ENCODE assay signal across 8 cellular contexts in the genomic region with DNA sequence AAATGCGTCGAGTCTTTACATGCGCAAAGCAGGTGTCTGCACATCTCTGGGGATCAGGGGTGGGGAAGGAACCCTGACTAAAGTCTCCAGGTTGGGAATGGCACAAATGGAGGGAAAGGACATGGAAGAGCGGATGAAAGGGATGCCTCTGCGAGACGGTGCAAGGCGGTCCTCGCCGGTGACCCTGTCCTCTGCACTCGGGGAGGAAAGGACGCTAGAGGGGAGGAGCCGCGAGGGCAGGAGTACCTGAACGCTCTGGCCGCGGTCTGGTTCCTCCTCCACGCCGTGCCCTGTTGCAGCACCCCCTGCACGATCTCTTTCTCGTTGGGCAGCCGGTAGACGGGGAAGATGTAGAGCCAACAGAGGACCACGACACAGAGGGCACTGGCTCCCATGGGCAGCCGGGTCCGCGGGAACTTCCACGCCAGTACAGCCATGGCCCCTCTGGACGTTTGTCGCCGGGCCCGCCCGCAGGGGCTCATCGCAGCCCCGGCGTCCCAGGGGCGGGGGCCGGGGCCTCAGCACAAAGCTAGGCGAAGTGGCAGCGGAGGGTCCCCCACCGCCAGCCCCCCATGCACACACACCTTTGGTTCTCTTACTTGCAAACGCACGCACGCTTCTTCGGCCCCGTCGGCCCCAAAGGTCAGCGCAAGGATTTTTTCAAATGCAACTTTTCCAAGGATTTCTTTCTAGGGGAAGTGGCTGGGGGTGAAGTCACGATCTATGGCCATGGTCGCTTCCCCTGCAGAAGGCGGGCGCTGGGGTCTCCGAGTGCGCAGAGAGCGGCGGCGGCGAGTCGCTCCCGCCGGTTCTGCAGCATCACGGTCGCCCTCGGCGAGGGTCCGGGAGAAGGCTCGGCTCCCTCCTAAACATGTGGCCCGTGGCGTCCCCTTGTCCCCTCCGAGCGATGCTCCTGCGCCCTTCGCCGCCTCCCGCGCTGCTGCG. TPM values are rescaled to one million over a fixed set of nuclear protein-coding genes. Genes with fewer than 3 reads are reported as not detected.
DNase-seq lines count a peak whose midpoint lies in the region; ATAC-seq, FAIRE-seq and TF ChIP-seq lines count a peak whose summit lies in the region.

No MANE protein-coding gene starts in this region.

- ATAC-seq in right lobe of liver = peak in 2 of 4 donors; percentile 19 to 27

- peaks cover 40% of the 10 kb centered on the region for H3K27me3 ChIP-seq in NT2/D1 (ENCODE audit: insufficient read depth, insufficient read length)
- H3K27me3 ChIP-seq in bronchial epithelial cell (ENCODE audit: control insufficient read depth, insufficient read depth, low read length) = peaks cover 15% of the 10 kb centered on the region
- H3K27me3 ChIP-seq in right lobe of liver = no peaks in the 10 kb centered on the region
- H3K27me3 ChIP-seq in suprapubic skin = peaks cover 3% of the 10 kb centered on the region

- H3K9me3 ChIP-seq in NT2/D1 (ENCODE audit: insufficient read depth, low read length) (no peaks in the 10 kb centered on the region), right lobe of liver (no peaks in the 10 kb centered on the region), suprapubic skin (no peaks in the 10 kb centered on the region)

- no peak for TF ChIP-seq EP300 in suprapubic skin (IDR thresholded peaks at IDR 0.05)

- no peak overlapping the region for H3K27ac ChIP-seq in right lobe of liver
- peak overlapping the region; percentile 63 for H3K27ac ChIP-seq in suprapubic skin

- TF ChIP-seq CTCF in AG09309 (IDR thresholded peaks at IDR 0.05; ENCODE audit: control insufficient read depth, insufficient read depth, low read depth, low read length, missing control alignments) (no peak), bronchial epithelial cell (IDR thresholded peaks at IDR 0.05; ENCODE audit: insufficient read depth, low read length, severe bottlenecking) (no peak), right lobe of liver (IDR thresholded peaks at IDR 0.05) (no peak), suprapubic skin (IDR thresholded peaks at IDR 0.05) (no peak), D721Med (IDR thresholded peaks at IDR 0.05; ENCODE audit: insufficient read depth, missing control alignments) (no peak)

- intact Hi-C loops in right lobe of liver (cut with DNase I) = loop anchor here in 1 of 2 donors (10.0 kb wide), 1 partner anchor 209 kb away; no protein-coding TSS in a partner anchor

- no peak for DNase-seq in AG09309 (ENCODE audit: low read depth)
- peak; percentile 46 for DNase-seq in NT2/D1 (ENCODE audit: low read depth, low spot score)
- DNase-seq in bronchial epithelial cell (ENCODE audit: low read depth) = no peak
- DNase-seq in right lobe of liver = no peak
- DNase-seq in suprapubic skin (ENCODE audit: low spot score in 2 of 2) = peak in 1 of 2 donors; percentile 78
- no peak for DNase-seq in cerebellar nuclear complex (lab: John Stamatoyannopoulos, UW)
- no peak for DNase-seq in D721Med (ENCODE audit: insufficient read length, low spot score)
- no peak for DNase-seq in NCI-H748 (lab: John Stamatoyannopoulos, UW; ENCODE audit: unreplicated experiment)

- peak overlapping the region; percentile 58 for H3K9ac ChIP-seq in NT2/D1 (ENCODE audit: insufficient read length, low read depth)

- H3K4me1 ChIP-seq in NT2/D1 (ENCODE audit: insufficient read depth, insufficient read length) (peaks cover 3% of the 10 kb centered on the region), right lobe of liver (peaks cover 0 to 11% (median 0%) of the 10 kb centered on the region in 4 donors), suprapubic skin (peaks cover 26% of the 10 kb centered on the region)

- H3K36me3 ChIP-seq in NT2/D1 (ENCODE audit: insufficient read depth, insufficient read length, low read length) = no peaks in the 10 kb centered on the region
- no peaks in the 10 kb centered on the region for H3K36me3 ChIP-seq in bronchial epithelial cell (ENCODE audit: control insufficient read depth, insufficient read depth, low read length)
- H3K36me3 ChIP-seq in right lobe of liver = no peaks in the 10 kb centered on the region
- H3K36me3 ChIP-seq in suprapubic skin = no peaks in the 10 kb centered on the region

- TF ChIP-seq POLR2A in right lobe of liver (IDR thresholded peaks at IDR 0.05) (no peak), suprapubic skin (IDR thresholded peaks at IDR 0.05) (no peak)

- WGBS in right lobe of liver (ENCODE audit: insufficient coverage, low coverage, low lambda C conversion rate, missing lambda C conversion rate) = 6% methylated on average over 29 of the region's 76 CpGs
- under 1% methylated on average over 47 of the region's 76 CpGs for WGBS in suprapubic skin

- FAIRE-seq in bronchial epithelial cell (lab: Jason Lieb, UNC) (no peak), D721Med (lab: Jason Lieb, UNC) (no peak)

- peak overlapping the region; percentile 48 for H3K4me3 ChIP-seq in AG09309 (ENCODE audit: control insufficient read depth, low read depth, low read length)
- peak overlapping the region; percentile 72 for H3K4me3 ChIP-seq in NT2/D1 (ENCODE audit: insufficient read length, low read depth)
- peak overlapping the region; percentile 53 for H3K4me3 ChIP-seq in bronchial epithelial cell (ENCODE audit: low read depth, low read length)
- peak overlapping the region; percentile 42 to 47 (median 42) for H3K4me3 ChIP-seq in right lobe of liver
- peak overlapping the region; percentile 63 for H3K4me3 ChIP-seq in suprapubic skin

RNA-seq across cellular contexts. Expression of a gene that starts 0.5 kb away (rescaled TPM):
- total RNA-seq in bronchial epithelial cell = under 0.01 and 0.13 TPM in 2 replicates
- under 1 TPM in 3 of 6 experiments, not detected in 3; 0.16 to 0.37 (median 0.35) TPM for total RNA-seq in right lobe of liver
- total RNA-seq in suprapubic skin = 10 to 100 TPM in 2 of 4 donors, 1 to 10 TPM in 2; 6.9 to 18.0 (median 11.4) TPM
